Comparison of ENCODE assay signal across 1 cellular context in genomic region chr19:51703655-51704515, GRCh38.
TF ChIP-seq lines count a peak whose summit lies in the region.

No MANE protein-coding gene starts in this region.

TF ChIP-seq in K562, 482 proteins besides CTCF, POLR2A, EP300 and RAD21 (continues in another document):
- TF ChIP-seq ZNF668 (CRISPR knock-in tag; IDR thresholded peaks at IDR 0.05) (no peak), MIER1 (IDR thresholded peaks at IDR 0.05; ENCODE audit: low read depth) (no peak), SREBF2 (CRISPR knock-in tag; IDR thresholded peaks at IDR 0.05) (no peak), MITF (IDR thresholded peaks at IDR 0.05) (0 out of 2 replicates have a peak, but pooled peaks have one; percentile 29), BMI1 (IDR thresholded peaks at IDR 0.05; ENCODE audit: low read length) (no peak), HDAC3 (IDR thresholded peaks at IDR 0.05; ENCODE audit: borderline replicate concordance, partially characterized antibody) (no peak), LCOR (CRISPR knock-in tag; IDR thresholded peaks at IDR 0.05) (no peak; the same call in 1 of the 2 replicates), ZNF707 (CRISPR knock-in tag; conservative IDR thresholded peaks at IDR 0.05) (no peak), SAFB (IDR thresholded peaks at IDR 0.05; ENCODE audit: borderline replicate concordance, low read depth, low read length) (0 out of 2 replicates have a peak, but pooled peaks have one; percentile 54), TFAM (CRISPR knock-in tag; conservative IDR thresholded peaks at IDR 0.05) (no peak), TBP (optimal IDR thresholded peaks at IDR 0.05; ENCODE audit: low read depth, low read length) (peak; percentile 66), ZBTB11 (CRISPR knock-in tag; IDR thresholded peaks at IDR 0.05) (peak in 1 of 3 experiments; percentile 66; a peak in 1 of 6 replicates), PREB (CRISPR knock-in tag; IDR thresholded peaks at IDR 0.05) (no peak), ARID4B (CRISPR knock-in tag; IDR thresholded peaks at IDR 0.05) (no peak; the same call in none of the 2 replicates), ZFP91 (CRISPR knock-in tag; IDR thresholded peaks at IDR 0.05) (no peak), ZBED1 (IDR thresholded peaks at IDR 0.05) (peak; percentile 56), KDM2B (CRISPR knock-in tag; IDR thresholded peaks at IDR 0.05) (no peak), SIN3A (IDR thresholded peaks at IDR 0.05; ENCODE audit: borderline replicate concordance in 2 of 2, control insufficient read depth in 1 of 2, low read depth in 2 of 2, low read length in 2 of 2) (peak; percentile 19 to 79; a peak in 1 of 4 replicates), MCM5 (IDR thresholded peaks at IDR 0.05; ENCODE audit: low read depth) (no peak), POU5F1 (IDR thresholded peaks at IDR 0.05; ENCODE audit: borderline replicate concordance, low read depth, low read length, partially characterized antibody) (no peak), MAZ (CRISPR knock-in tag; conservative IDR thresholded peaks at IDR 0.05 in 1 of 2, IDR thresholded peaks at IDR 0.05 in 1 of 2) (peak; percentile 95 to 97), PCBP1 (IDR thresholded peaks at IDR 0.05; ENCODE audit: low read depth, low read length, poor library complexity, severe bottlenecking) (peak; percentile 80), FOXK2 (conservative IDR thresholded peaks at IDR 0.05 in 1 of 2, IDR thresholded peaks at IDR 0.05 in 1 of 2; ENCODE audit: low read depth in 2 of 2) (no peak), THRB (CRISPR knock-in tag; conservative IDR thresholded peaks at IDR 0.05) (0 out of 2 replicates have a peak, but pooled peaks have one; percentile 65), NFIX (CRISPR knock-in tag; IDR thresholded peaks at IDR 0.05; ENCODE audit: low read depth) (no peak), ELF2 (CRISPR knock-in tag; IDR thresholded peaks at IDR 0.05) (peak; percentile 17; the same call in 1 of the 2 replicates), KHSRP (IDR thresholded peaks at IDR 0.05) (no peak), THRAP3 (IDR thresholded peaks at IDR 0.05; ENCODE audit: borderline replicate concordance) (no peak), ZKSCAN3 (CRISPR knock-in tag; IDR thresholded peaks at IDR 0.05) (no peak), ZBTB9 (CRISPR knock-in tag; IDR thresholded peaks at IDR 0.05) (peak; percentile 82; the same call in 1 of the 2 replicates), ZNF79 (CRISPR knock-in tag; IDR thresholded peaks at IDR 0.05; ENCODE audit: low read depth) (no peak), CCAR2 (IDR thresholded peaks at IDR 0.05; ENCODE audit: low read depth, low read length) (no peak), CHD2 (IDR thresholded peaks at IDR 0.05; ENCODE audit: low read depth, low read length) (peak; percentile 18; the same call in 1 of the 2 replicates), ZNF140 (CRISPR knock-in tag; IDR thresholded peaks at IDR 0.05) (no peak), TOE1 (IDR thresholded peaks at IDR 0.05; ENCODE audit: borderline replicate concordance) (peak; percentile 69; the same call in 1 of the 2 replicates), TOE1 (CRISPR knock-in tag; IDR thresholded peaks at IDR 0.05; ENCODE audit: borderline replicate concordance, low read depth) (no peak), ZNF57 (CRISPR knock-in tag; IDR thresholded peaks at IDR 0.05) (no peak), NUFIP1 (IDR thresholded peaks at IDR 0.05; ENCODE audit: partially characterized antibody) (no peak), MBD2 (IDR thresholded peaks at IDR 0.05; ENCODE audit: borderline replicate concordance, low read depth) (peak; percentile 59; the same call in 1 of the 2 replicates), RFX5 (IDR thresholded peaks at IDR 0.05; ENCODE audit: low read depth, low read length) (no peak), CHD1 (IDR thresholded peaks at IDR 0.05; ENCODE audit: low read length) (no peak), ZNF277 (CRISPR knock-in tag; IDR thresholded peaks at IDR 0.05; ENCODE audit: borderline replicate concordance) (no peak), ZNF431 (CRISPR knock-in tag; IDR thresholded peaks at IDR 0.05) (0 out of 2 replicates have a peak, but pooled peaks have one; percentile 63), ZSCAN32 (CRISPR knock-in tag; IDR thresholded peaks at IDR 0.05) (peak; percentile 57; the same call in 1 of the 2 replicates), SOX6 (IDR thresholded peaks at IDR 0.05) (no peak)
